Comparison of ENCODE assay signal across 11 cellular contexts in genomic region chr14:24273422-24273998, GRCh38. TPM values are rescaled to one million over a fixed set of nuclear protein-coding genes. Genes with fewer than 3 reads are reported as not detected.
DNase-seq lines count a peak whose midpoint lies in the region; ATAC-seq and TF ChIP-seq lines count a peak whose summit lies in the region.
"Had no signal": no experiment of that assay in that cellular context is flagged by ENCODE, and none has a peak within 500 bp of the region (broad histone marks: within the 10 kb centered on the region; RNA-seq: fewer than 3 reads in every experiment).

No MANE protein-coding gene starts in this region.

- H3K4me1 ChIP-seq in left lung = peaks cover 23 to 75% of the 10 kb centered on the region in 2 donors

- TF ChIP-seq CTCF in GM13976 (IDR thresholded peaks at IDR 0.05; ENCODE audit: borderline replicate concordance, control extremely low read depth, extremely low read depth, insufficient read depth, missing control alignments) (peak; percentile 18), left lung (IDR thresholded peaks at IDR 0.05) (no peak), coronary artery (IDR thresholded peaks at IDR 0.05) (no peak)

- no peaks in the 10 kb centered on the region for H3K9me3 Mint-ChIP-seq in activated CD4-positive, alpha-beta memory T cell treated with anti-CD3 and anti-CD28 coated beads, Interleukin-2, amount 10 ng/mL, durations not matched to agents 7 days and 5 days

- no peaks in the 10 kb centered on the region for H3K9me3 ChIP-seq in left lung
- H3K9me3 ChIP-seq: mucosa of descending colon had no signal

- no peak overlapping the region for H3K4me3 Mint-ChIP-seq in activated CD4-positive, alpha-beta memory T cell treated with anti-CD3 and anti-CD28 coated beads, Interleukin-2, amount 10 ng/mL, durations not matched to agents 7 days and 5 days

- H3K27me3 Mint-ChIP-seq in activated CD4-positive, alpha-beta memory T cell treated with anti-CD3 and anti-CD28 coated beads, Interleukin-2, amount 10 ng/mL, durations not matched to agents 7 days and 5 days = peaks cover 3% of the 10 kb centered on the region

- DNase-seq in AML-193 (lab: John Stamatoyannopoulos, UW) (peak; percentile 44 to 54), GM13976 (ENCODE audit: low spot score) (no peak), left lung (no peak), CD1c-positive myeloid dendritic cell (ENCODE audit: extremely low spot score) (no peak), coronary artery (ENCODE audit: low spot score) (no peak)
- DNase-seq in activated CD4-positive, alpha-beta memory T cell treated with anti-CD3 and anti-CD28 coated beads, Interleukin-2, amount 10 ng/mL, durations not matched to agents 7 days and 5 days = no peak
- DNase-seq: H7, mucosa of descending colon had no signal

- in situ Hi-C loops in GM13976 (cut with MboI; ENCODE audit: low sequenced_read_pairs, unreplicated experiment) = no loop called here

- H3K36me3 ChIP-seq in left lung = peaks cover 0 to 18% of the 10 kb centered on the region in 2 donors

- H3K27me3 ChIP-seq in left lung = no peaks in the 10 kb centered on the region

- H3K27ac Mint-ChIP-seq in activated CD4-positive, alpha-beta memory T cell treated with anti-CD3 and anti-CD28 coated beads, Interleukin-2, amount 10 ng/mL, durations not matched to agents 7 days and 5 days = peak overlapping the region; percentile 72

- peaks cover 4% of the 10 kb centered on the region for H3K36me3 Mint-ChIP-seq in activated CD4-positive, alpha-beta memory T cell treated with anti-CD3 and anti-CD28 coated beads, Interleukin-2, amount 10 ng/mL, durations not matched to agents 7 days and 5 days (ENCODE audit: low read depth)

- CTCF ChIA-PET in activated CD4-positive, alpha-beta memory T cell treated with anti-CD3 and anti-CD28 coated beads, Interleukin-2, amount 10 ng/mL, durations not matched to agents 7 days and 5 days (lab: Charles Lee) = interaction anchor here (0.9 to 6.1 kb wide), 10 partner anchors 19 to 60 kb away, joined by 3 to 90 read pairs (median 6); partner anchors contain the start of genes ADCY4, CIDEB and TINF2

- H3K27ac ChIP-seq in left lung (peak overlapping the region; percentile 97 to 99), coronary artery (no peak overlapping the region)
- H3K27ac ChIP-seq: VCaP had no signal

- H3K4me3 ChIP-seq in left lung (no peak overlapping the region), coronary artery (no peak overlapping the region)
- H3K4me3 ChIP-seq: mucosa of descending colon had no signal

- ATAC-seq in left lung = no peak
- no peak for ATAC-seq in HG02798 (IDR thresholded peaks at IDR 0.05; ENCODE audit: poor library complexity, unreplicated experiment)
- ATAC-seq in GM19452 (IDR thresholded peaks at IDR 0.05; ENCODE audit: unreplicated experiment) = no peak
- ATAC-seq: mucosa of descending colon had no signal

- peaks cover 52% of the 10 kb centered on the region for H3K4me1 Mint-ChIP-seq in activated CD4-positive, alpha-beta memory T cell treated with anti-CD3 and anti-CD28 coated beads, Interleukin-2, amount 10 ng/mL, durations not matched to agents 7 days and 5 days

- intact Hi-C loops in left lung (cut with DNase I) = no loop called here

- POLR2A ChIA-PET in activated CD4-positive, alpha-beta memory T cell treated with anti-CD3 and anti-CD28 coated beads, Interleukin-2, amount 10 ng/mL, durations not matched to agents 7 days and 5 days (lab: Charles Lee) = interaction anchor here (0.7 to 5.8 kb wide), 14 partner anchors 16 to 386 kb away, joined by 3 to 32 read pairs (median 4); partner anchors contain the start of genes CHMP4A, CIDEB, DHRS1 and LTB4R

RNA-seq across cellular contexts. Expression of gene RABGGTA, which starts 2.1 kb away (rescaled TPM):
- 10 to 100 TPM; 40.2 to 41.0 TPM for total RNA-seq in activated CD4-positive, alpha-beta memory T cell treated with anti-CD3 and anti-CD28 coated beads, Interleukin-2, amount 10 ng/mL, durations not matched to agents 7 days and 5 days
- total RNA-seq in left lung = 10 to 100 TPM; 49.3 to 53.3 TPM

RNA-seq across cellular contexts. Expression of gene TGM1, which starts 10.5 kb away (rescaled TPM):
- 1 to 10 TPM; 4.0 to 4.4 TPM for total RNA-seq in activated CD4-positive, alpha-beta memory T cell treated with anti-CD3 and anti-CD28 coated beads, Interleukin-2, amount 10 ng/mL, durations not matched to agents 7 days and 5 days
- total RNA-seq in left lung = 1 to 10 TPM; 7.6 to 9.6 TPM

RNA-seq across cellular contexts. Expression of gene DHRS1, which starts 26.1 kb away (rescaled TPM):
- total RNA-seq in activated CD4-positive, alpha-beta memory T cell treated with anti-CD3 and anti-CD28 coated beads, Interleukin-2, amount 10 ng/mL, durations not matched to agents 7 days and 5 days = 10 to 100 TPM; 31.6 to 33.4 TPM
- 10 to 100 TPM; 24.9 to 50.2 TPM for total RNA-seq in left lung

RNA-seq across cellular contexts. Expression of gene NOP9, which starts 26.1 kb away (rescaled TPM):
- total RNA-seq in activated CD4-positive, alpha-beta memory T cell treated with anti-CD3 and anti-CD28 coated beads, Interleukin-2, amount 10 ng/mL, durations not matched to agents 7 days and 5 days = 10 to 100 TPM; 25.8 to 27.7 TPM
- total RNA-seq in left lung = 10 to 100 TPM; 22.4 to 24.8 TPM

RNA-seq across cellular contexts. Expression of gene TINF2, which starts 31.1 kb away (rescaled TPM):
- 100 to 1,000 TPM; 133 to 139 TPM for total RNA-seq in activated CD4-positive, alpha-beta memory T cell treated with anti-CD3 and anti-CD28 coated beads, Interleukin-2, amount 10 ng/mL, durations not matched to agents 7 days and 5 days
- 100 to 1,000 TPM; 105 to 110 TPM for total RNA-seq in left lung

Comparison
In these comparisons a context has a peak if more than half of its experiments do, and no peak if none do; other contexts are left out.
1. DNase-seq: peak in AML-193 (2 of 2); none in GM13976 (single experiment), activated CD4-positive, alpha-beta memory T cell treated with anti-CD3 and anti-CD28 coated beads, Interleukin-2, amount 10 ng/mL, durations not matched to agents 7 days and 5 days (single experiment), left lung (0 of 2), CD1c-positive myeloid dendritic cell (single experiment) and coronary artery (single experiment).
2. H3K27ac ChIP-seq: peak in left lung (2 of 2); none in coronary artery (0 of 2).